In genomic region chr18:62450175-62450545, GRCh38 we compare ENCODE assay signal across 1 cellular context.
TF ChIP-seq lines count a peak whose summit lies in the region.

No MANE protein-coding gene starts in this region.

TF ChIP-seq in GM23338, 12 proteins besides CTCF, POLR2A, EP300 and RAD21 (continued from another document):
- TF ChIP-seq ZNF462 (CRISPR knock-in tag; IDR thresholded peaks at IDR 0.05) = no peak
- no peak for TF ChIP-seq EZH2phosphoT487 (IDR thresholded peaks at IDR 0.05; ENCODE audit: unreplicated experiment)
- no peak for TF ChIP-seq STAT1 (IDR thresholded peaks at IDR 0.05; ENCODE audit: unreplicated experiment)
- no peak for TF ChIP-seq JUNB (IDR thresholded peaks at IDR 0.05; ENCODE audit: unreplicated experiment)
- TF ChIP-seq, protein P1, sequence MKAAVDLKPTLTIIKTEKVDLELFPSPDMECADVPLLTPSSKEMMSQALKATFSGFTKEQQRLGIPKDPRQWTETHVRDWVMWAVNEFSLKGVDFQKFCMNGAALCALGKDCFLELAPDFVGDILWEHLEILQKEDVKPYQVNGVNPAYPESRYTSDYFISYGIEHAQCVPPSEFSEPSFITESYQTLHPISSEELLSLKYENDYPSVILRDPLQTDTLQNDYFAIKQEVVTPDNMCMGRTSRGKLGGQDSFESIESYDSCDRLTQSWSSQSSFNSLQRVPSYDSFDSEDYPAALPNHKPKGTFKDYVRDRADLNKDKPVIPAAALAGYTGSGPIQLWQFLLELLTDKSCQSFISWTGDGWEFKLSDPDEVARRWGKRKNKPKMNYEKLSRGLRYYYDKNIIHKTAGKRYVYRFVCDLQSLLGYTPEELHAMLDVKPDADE (IDR thresholded peaks at IDR 0.05) = no peak
- no peak for TF ChIP-seq REST (IDR thresholded peaks at IDR 0.05; ENCODE audit: unreplicated experiment)
- TF ChIP-seq EZH2 (IDR thresholded peaks at IDR 0.05; ENCODE audit: low read depth, unreplicated experiment) = no peak
